21 cellular contexts compared by ENCODE assay signal in the genomic region with DNA sequence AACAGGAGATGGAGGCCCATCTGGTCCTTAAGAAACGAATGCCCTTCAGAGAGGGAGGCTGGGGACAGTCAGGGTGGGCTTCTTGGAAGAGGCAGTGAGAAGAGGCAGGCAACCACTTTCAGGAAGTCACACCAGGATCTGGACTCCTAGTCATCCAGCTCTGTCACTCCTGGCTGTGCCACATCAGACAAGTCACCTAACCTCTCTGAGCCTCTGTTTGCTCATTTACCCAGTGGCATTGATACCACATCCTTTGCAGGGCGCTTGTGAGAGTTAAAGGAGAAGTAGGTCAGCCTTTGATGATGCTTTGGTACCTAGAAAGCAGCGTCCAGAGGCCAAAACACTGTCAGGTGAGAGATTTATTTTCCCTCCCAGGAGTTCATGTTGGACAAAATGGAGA. TPM values are rescaled to one million over a fixed set of nuclear protein-coding genes. Genes with fewer than 3 reads are reported as not detected.
DNase-seq lines count a peak whose midpoint lies in the region; ATAC-seq, FAIRE-seq and TF ChIP-seq lines count a peak whose summit lies in the region.
"Had no signal": no experiment of that assay in that cellular context is flagged by ENCODE, and none has a peak within 500 bp of the region (broad histone marks: within the 10 kb centered on the region; RNA-seq: fewer than 3 reads in every experiment).

No MANE protein-coding gene starts in this region.

- H3K4me1 Mint-ChIP-seq in activated CD4-positive, alpha-beta T cell treated with anti-CD3 and anti-CD28 coated beads for 36 hours = peaks cover 33% of the 10 kb centered on the region

- SMC1A ChIA-PET in GM12878 (lab: Charles Lee; ENCODE audit: uncharacterized antibody, unreplicated experiment) = interaction anchor here (1.6 to 2.1 kb wide), 3 partner anchors 11 to 72 kb away, joined by 3 to 11 read pairs (median 7); a partner anchor contains a TSS

- in situ Hi-C loops in GM12878 (cut with MboI) = loop anchor here (10.0 kb wide), 1 partner anchor 353 kb away; no protein-coding TSS in a partner anchor

- no peak for FAIRE-seq in GM12878 (lab: Jason Lieb, UNC)

- intact Hi-C loops in activated CD4-positive, alpha-beta T cell treated with anti-CD3 and anti-CD28 coated beads for 36 hours (cut with DNase I, micrococcal nuclease) = loop anchor here in 1 of 2 experiments (10.0 kb wide), 1 partner anchor 203 kb away; no protein-coding TSS in a partner anchor
- intact Hi-C loops in Right ventricle myocardium inferior (cut with DNase I) (no loop called here), left ventricle myocardium superior (cut with micrococcal nuclease) (loop anchor here (10.0 kb wide), 1 partner anchor 63 kb away; no protein-coding TSS in a partner anchor), GM12878 (cut with micrococcal nuclease; ENCODE audit: unreplicated experiment) (no loop called here)

- no peak for TF ChIP-seq RAD21 in GM12878 (IDR thresholded peaks at IDR 0.05; ENCODE audit: insufficient read depth, low read depth, low read length)

- no peaks in the 10 kb centered on the region for H3K36me3 ChIP-seq in GM12878 (ENCODE audit: control insufficient read depth in 2 of 2, insufficient read depth in 2 of 2, low read length in 1 of 2)
- H3K36me3 ChIP-seq: BE2C had no signal

- 12% methylated on average over 3 of the region's 3 CpGs for WGBS in GM12878 (ENCODE audit: insufficient coverage, insufficient replicate concordance, low lambda C conversion rate, missing lambda C conversion rate)

- CTCF ChIA-PET in activated CD4-positive, alpha-beta T cell treated with anti-CD3 and anti-CD28 coated beads for 36 hours (lab: Charles Lee) = interaction anchor here (2.6 kb wide), 1 partner anchor 128 kb away, joined by 8 read pairs; no protein-coding TSS in a partner anchor
- CTCF ChIA-PET in GM12878 (lab: Yijun Ruan, JAX) = interaction anchor here (1.0 to 8.1 kb wide), 6 partner anchors 9 to 124 kb away, joined by 3 to 56 read pairs (median 8); no protein-coding TSS in a partner anchor

- POLR2A ChIA-PET in activated CD4-positive, alpha-beta T cell treated with anti-CD3 and anti-CD28 coated beads for 36 hours (lab: Charles Lee) = no interaction called here
- POLR2A ChIA-PET in GM12878 (lab: Charles Lee) = no interaction called here

- H4K20me1 ChIP-seq in GM12878 (ENCODE audit: control insufficient read depth, insufficient read depth) = no peaks in the 10 kb centered on the region

- peaks cover 7% of the 10 kb centered on the region for H3K27me3 Mint-ChIP-seq in activated CD4-positive, alpha-beta T cell treated with anti-CD3 and anti-CD28 coated beads for 36 hours

- no peak for TF ChIP-seq EP300 in GM12878 (IDR thresholded peaks at IDR 0.05; ENCODE audit: borderline replicate concordance in 1 of 2, control insufficient read depth in 1 of 2, low read depth in 2 of 2, low read length in 2 of 2)

- H3K4me2 ChIP-seq in GM12878 (ENCODE audit: control insufficient read depth, insufficient read depth) = no peak overlapping the region

- H3K4me3 ChIP-seq in GM12878 = no peak overlapping the region

- H3K27ac ChIP-seq in GM12878 (ENCODE audit: control insufficient read depth, insufficient read depth) = no peak overlapping the region
- H3K27ac ChIP-seq: 22Rv1 had no signal

- peak; percentile 69 for ATAC-seq in activated CD4-positive, alpha-beta T cell treated with anti-CD3 and anti-CD28 coated beads for 36 hours
- ATAC-seq in Right ventricle myocardium inferior = no peak
- no peak for ATAC-seq in left ventricle myocardium superior
- ATAC-seq in GM12878 = no peak

- no peaks in the 10 kb centered on the region for H3K36me3 Mint-ChIP-seq in activated CD4-positive, alpha-beta T cell treated with anti-CD3 and anti-CD28 coated beads for 36 hours (ENCODE audit: low read depth)

- H2AFZ ChIP-seq in GM12878 (ENCODE audit: control insufficient read depth, low read depth, low read length) = no peak overlapping the region

- H3K4me3 Mint-ChIP-seq in activated CD4-positive, alpha-beta T cell treated with anti-CD3 and anti-CD28 coated beads for 36 hours = no peak overlapping the region
- H3K4me3 Mint-ChIP-seq: CD4-positive, alpha-beta T cell had no signal

- RAD21 ChIA-PET in GM12878 (lab: Charles Lee; ENCODE audit: unreplicated experiment) = interaction anchor here (2.0 kb wide), 1 partner anchor 128 kb away, joined by 7 read pairs; no protein-coding TSS in a partner anchor

- H3K79me2 ChIP-seq in GM12878 (ENCODE audit: control insufficient read depth, insufficient read depth, low read length) = no peaks in the 10 kb centered on the region

- H3K4me1 ChIP-seq in GM12878 (ENCODE audit: control insufficient read depth, insufficient read depth, low read length) = peaks cover 36% of the 10 kb centered on the region
- H3K4me1 ChIP-seq: BE2C had no signal

- H3K27ac Mint-ChIP-seq in activated CD4-positive, alpha-beta T cell treated with anti-CD3 and anti-CD28 coated beads for 36 hours = no peak overlapping the region
- H3K27ac Mint-ChIP-seq: CD4-positive, alpha-beta T cell had no signal

- no peak for DNase-seq in activated CD4-positive, alpha-beta T cell treated with anti-CD3 and anti-CD28 coated beads for 36 hours
- DNase-seq in activated CD4-positive, alpha-beta T cell treated with anti-CD3 and anti-CD28 coated beads for 1 hour = no peak
- DNase-seq in Right ventricle myocardium inferior (ENCODE audit: missing footprints) = peak; percentile 32
- no peak for DNase-seq in left ventricle myocardium superior
- DNase-seq in GM12878 (ENCODE audit: low read depth, low spot score) = no peak
- no peak for DNase-seq in GM10266 (ENCODE audit: extremely low spot score)
- no peak for DNase-seq in NCI-H2081 (lab: John Stamatoyannopoulos, UW)
- DNase-seq in HuH-7 (ENCODE audit: low spot score) = no peak
- DNase-seq: BE2C; CD4-positive, alpha-beta T cell; DMS53; IMR-90; NCI-H1105 treated with DMSO at 0.1 percent for 48 hours; NCI-H187; NCI-H446; NCI-H69; NK-92 treated with Interleukin-12 subunit alpha and Interleukin-12 subunit beta, amount 100 ng/mL, for 24 hours had no signal

- H3K9me3 ChIP-seq in GM12878 (replicated peaks; ENCODE audit: control insufficient read depth, insufficient read depth, low read length) = no peaks in the 10 kb centered on the region
- H3K9me3 ChIP-seq: BE2C had no signal

- BruUV-seq in GM12878 (replicated peaks; lab: Mats Ljungman, UMichigan) = no TSS peak

- H3K9me3 Mint-ChIP-seq in activated CD4-positive, alpha-beta T cell treated with anti-CD3 and anti-CD28 coated beads for 36 hours (ENCODE audit: low read depth) = no peaks in the 10 kb centered on the region
- H3K9me3 Mint-ChIP-seq: CD4-positive, alpha-beta T cell had no signal

- H3K9ac ChIP-seq in GM12878 (ENCODE audit: control insufficient read depth, insufficient read depth, low read length) = no peak overlapping the region

- no peak for TF ChIP-seq POLR2A in GM12878 (IDR thresholded peaks at IDR 0.05; ENCODE audit: low read depth, low read length)

- TF ChIP-seq CTCF in GM12878 (IDR thresholded peaks at IDR 0.05 in 2 of 3, conservative IDR thresholded peaks at IDR 0.05 in 1 of 3; ENCODE audit: control insufficient read depth in 2 of 3, extremely low read depth in 1 of 3, insufficient read depth in 1 of 3, low read depth in 3 of 3, low read length in 3 of 3) = no peak
- no peak for TF ChIP-seq CTCF in GM10266 (IDR thresholded peaks at IDR 0.05; ENCODE audit: control insufficient read depth, insufficient read depth, low read depth, missing control alignments)

- no peaks in the 10 kb centered on the region for H3K27me3 ChIP-seq in GM12878 (replicated peaks in 1 of 2; ENCODE audit: control insufficient read depth in 2 of 2, insufficient read depth in 2 of 2, low read length in 1 of 2)
- H3K27me3 ChIP-seq: BE2C had no signal

RNA-seq across cellular contexts. Expression of a gene that starts 11.1 kb away (rescaled TPM):
- total RNA-seq in activated CD4-positive, alpha-beta T cell treated with anti-CD3 and anti-CD28 coated beads for 36 hours = under 1 TPM; 0.34 to 0.53 TPM
- 0.84 TPM for total RNA-seq in Right ventricle myocardium inferior
- 0.74 TPM for total RNA-seq in left ventricle myocardium superior
- total RNA-seq in GM12878 (2013; cell fraction: nucleolus; rRNA removed) = 1.2 TPM in 2 replicates
- total RNA-seq in GM12878 (2014; rRNA removed) = not detected in 2 replicates
- not detected in 2 replicates for total RNA-seq in GM12878 (2014; rRNA removed; fragmentation: Illumina TruSeq; extraction: Trizol)
- not detected in 2 replicates for total RNA-seq in GM12878 (2021)
- polyA plus RNA-seq in GM12878 (2011; ENCODE audit: low read depth) = not detected
- 0.12 and 0.16 TPM in 2 replicates for polyA plus RNA-seq in GM12878 (2011; rRNA removed)
- polyA plus RNA-seq in GM12878 (2011; cell fraction: cytosol; rRNA removed) = 0.04 TPM in 1 of 2 replicates, not detected in the other
- 0.28 and 0.56 TPM in 2 replicates for polyA plus RNA-seq in GM12878 (2011; cell fraction: nucleus; rRNA removed)
- polyA plus RNA-seq in GM12878 (2012) = 0.17 TPM in 1 of 2 replicates, not detected in the other
- not detected in 2 replicates for polyA plus RNA-seq in GM12878 (2014; fragmentation: Illumina TruSeq; extraction: Trizol)
- not detected for polyA plus RNA-seq in GM12878 (2014; fragmentation: Nextera tagmentation; extraction: Ambion mirVana)
- not detected in 2 replicates for polyA plus RNA-seq in GM12878 (2014; rRNA removed)
- not detected for polyA plus RNA-seq in GM12878 (2016; fragmentation: Nextera tagmentation; extraction: Ambion mirVana)
- 0.21 TPM in 1 of 2 replicates, not detected in the other for polyA minus RNA-seq in GM12878 (2011; rRNA and poly(A)+ RNA removed)
- polyA minus RNA-seq in GM12878 (2011; cell fraction: cytosol; rRNA and poly(A)+ RNA removed) = not detected in 2 replicates
- 0.24 TPM in 1 of 2 replicates, not detected in the other for polyA minus RNA-seq in GM12878 (2011; cell fraction: nucleus; rRNA and poly(A)+ RNA removed)
- total RNA-seq: CD4-positive, alpha-beta T cell; H4; IMR-90; LHCN-M2; OCI-LY7 had no signal
- polyA plus RNA-seq: IMR-90 had no signal

RNA-seq across cellular contexts. Expression of a gene that starts 17.9 kb away (rescaled TPM):
- under 1 TPM; 0.75 to 0.93 TPM for total RNA-seq in activated CD4-positive, alpha-beta T cell treated with anti-CD3 and anti-CD28 coated beads for 36 hours
- total RNA-seq in Right ventricle myocardium inferior (0.35 TPM), left ventricle myocardium superior (0.52 TPM), GM12878 (2014; rRNA removed) (0.49 and 0.56 TPM in 2 replicates), GM12878 (2014; rRNA removed; fragmentation: Illumina TruSeq; extraction: Trizol) (0.40 and 0.46 TPM in 2 replicates), GM12878 (2021) (0.46 and 0.77 TPM in 2 replicates)
- 1.3 and 3.2 TPM in 2 replicates for total RNA-seq in GM12878 (2013; cell fraction: nucleolus; rRNA removed)
- polyA plus RNA-seq in GM12878 (2011; ENCODE audit: low read depth) = 0.43 TPM
- polyA plus RNA-seq in GM12878 (2011; rRNA removed) (0.36 and 0.48 TPM in 2 replicates), GM12878 (2014; fragmentation: Illumina TruSeq; extraction: Trizol) (0.41 and 0.47 TPM in 2 replicates), GM12878 (2014; fragmentation: Nextera tagmentation; extraction: Ambion mirVana) (under 1 TPM; 0.05 to 0.18 TPM), GM12878 (2014; rRNA removed) (0.26 and 0.49 TPM in 2 replicates), GM12878 (2016; fragmentation: Nextera tagmentation; extraction: Ambion mirVana) (under 1 TPM; 0.25 to 0.82 TPM)
- polyA plus RNA-seq in GM12878 (2011; cell fraction: cytosol; rRNA removed) = 0.90 and 0.97 TPM in 2 replicates
- 0.73 and 1.1 TPM in 2 replicates for polyA plus RNA-seq in GM12878 (2011; cell fraction: nucleus; rRNA removed)
- 0.46 and 0.51 TPM in 2 replicates for polyA plus RNA-seq in GM12878 (2012)
- 1.1 and 1.3 TPM in 2 replicates for polyA minus RNA-seq in GM12878 (2011; rRNA and poly(A)+ RNA removed)
- 0.42 TPM in 1 of 2 replicates, not detected in the other for polyA minus RNA-seq in GM12878 (2011; cell fraction: cytosol; rRNA and poly(A)+ RNA removed)
- 0.48 and 0.67 TPM in 2 replicates for polyA minus RNA-seq in GM12878 (2011; cell fraction: nucleus; rRNA and poly(A)+ RNA removed)
- total RNA-seq: CD4-positive, alpha-beta T cell had no signal

RNA-seq across cellular contexts. Expression of a gene that starts 31.9 kb away (rescaled TPM):
- total RNA-seq in activated CD4-positive, alpha-beta T cell treated with anti-CD3 and anti-CD28 coated beads for 36 hours = 10 to 100 TPM; 24.8 to 25.5 TPM
- total RNA-seq in Right ventricle myocardium inferior = 294 TPM
- 268 TPM for total RNA-seq in left ventricle myocardium superior
- total RNA-seq in GM12878 (2013; cell fraction: nucleolus; rRNA removed) = 74.5 and 81.9 TPM in 2 replicates
- 46.4 and 53.5 TPM in 2 replicates for total RNA-seq in GM12878 (2014; rRNA removed)
- 21.5 and 26.9 TPM in 2 replicates for total RNA-seq in GM12878 (2014; rRNA removed; fragmentation: Illumina TruSeq; extraction: Trizol)
- 40.0 and 40.4 TPM in 2 replicates for total RNA-seq in GM12878 (2021)
- polyA plus RNA-seq in GM12878 (2011; ENCODE audit: low read depth) = 18.9 TPM
- 8.5 and 16.9 TPM in 2 replicates for polyA plus RNA-seq in GM12878 (2011; rRNA removed)
- 22.6 and 38.7 TPM in 2 replicates for polyA plus RNA-seq in GM12878 (2011; cell fraction: cytosol; rRNA removed)
- 45.6 and 71.8 TPM in 2 replicates for polyA plus RNA-seq in GM12878 (2011; cell fraction: nucleus; rRNA removed)
- 18.6 and 50.6 TPM in 2 replicates for polyA plus RNA-seq in GM12878 (2012)
- 12.3 and 21.9 TPM in 2 replicates for polyA plus RNA-seq in GM12878 (2014; fragmentation: Illumina TruSeq; extraction: Trizol)
- polyA plus RNA-seq in GM12878 (2014; fragmentation: Nextera tagmentation; extraction: Ambion mirVana) = 1 to 10 TPM; 3.0 to 7.4 TPM
- 50.0 and 54.5 TPM in 2 replicates for polyA plus RNA-seq in GM12878 (2014; rRNA removed)
- polyA plus RNA-seq in GM12878 (2016; fragmentation: Nextera tagmentation; extraction: Ambion mirVana) = 10 to 100 TPM; 51.7 to 54.8 TPM
- polyA minus RNA-seq in GM12878 (2011; rRNA and poly(A)+ RNA removed) = 20.3 and 37.3 TPM in 2 replicates
- 8.8 and 11.7 TPM in 2 replicates for polyA minus RNA-seq in GM12878 (2011; cell fraction: cytosol; rRNA and poly(A)+ RNA removed)
- polyA minus RNA-seq in GM12878 (2011; cell fraction: nucleus; rRNA and poly(A)+ RNA removed) = 26.7 and 36.0 TPM in 2 replicates
- total RNA-seq: H4 had no signal
